Comparison of ENCODE assay signal across 25 cellular contexts in the genomic region with DNA sequence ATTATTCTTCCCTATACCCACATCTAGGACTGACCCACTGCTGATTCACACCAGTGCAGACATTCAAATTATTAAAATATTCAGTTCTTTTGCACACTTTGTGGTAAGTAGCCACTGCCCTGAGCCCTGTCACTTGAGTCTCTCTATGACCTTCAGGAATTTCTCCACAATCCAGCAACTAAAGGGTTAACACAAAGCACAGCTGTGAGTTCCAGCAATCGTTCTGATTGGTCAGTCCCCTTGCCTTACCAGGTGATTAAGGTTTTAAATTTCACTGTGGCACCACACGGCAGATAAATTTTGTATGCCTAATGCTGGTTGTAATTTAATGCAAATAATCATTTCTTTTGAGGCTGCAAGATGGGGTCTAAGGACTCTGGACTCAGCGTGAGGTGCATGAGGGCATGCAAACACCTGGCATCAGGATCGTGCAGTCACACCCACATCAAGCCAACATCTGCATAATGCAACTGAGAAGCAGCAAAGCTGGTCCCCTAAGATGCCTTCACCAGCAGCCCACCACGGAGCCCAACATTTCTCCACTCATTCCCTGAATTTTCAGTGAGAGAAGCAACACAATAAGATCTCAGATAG. TPM values are rescaled to one million over a fixed set of nuclear protein-coding genes. Genes with fewer than 3 reads are reported as not detected.
DNase-seq lines count a peak whose midpoint lies in the region; ATAC-seq and TF ChIP-seq lines count a peak whose summit lies in the region.
"Had no signal": no experiment of that assay in that cellular context is flagged by ENCODE, and none has a peak within 500 bp of the region (broad histone marks: within the 10 kb centered on the region; RNA-seq: fewer than 3 reads in every experiment).

No MANE protein-coding gene starts in this region.

- H3K36me3 ChIP-seq in endodermal cell (ENCODE audit: control insufficient read depth, insufficient read depth, low read length), result no peaks in the 10 kb centered on the region
- H3K36me3 ChIP-seq: breast epithelium, heart right ventricle, ovary, upper lobe of right lung had no signal

- no peak overlapping the region for H3K4me3 ChIP-seq in endodermal cell (ENCODE audit: low read length)
- H3K4me3 ChIP-seq: breast epithelium, heart right ventricle, ovary, skin epidermis, upper lobe of right lung had no signal

- DNase-seq in NCI-H82 (lab: John Stamatoyannopoulos, UW) (peak; percentile 17), NCI-H82 treated with DMSO at 0.1 percent for 48 hours (lab: John Stamatoyannopoulos, UW; ENCODE audit: unreplicated experiment) (no peak), NCI-H2196 (lab: John Stamatoyannopoulos, UW; ENCODE audit: unreplicated experiment) (peak; percentile 88), endodermal cell (peak; percentile 59), D341Med (ENCODE audit: low spot score) (no peak), HT-29 (ENCODE audit: low spot score) (no peak), T-helper 1 cell (no peak)
- DNase-seq in activated CD8-positive, alpha-beta memory T cell treated with anti-CD3 and anti-CD28 coated beads, Interleukin-2, amount 10 ng/mL, durations not matched to agents 7 days and 5 days, result no peak
- DNase-seq: ACHN; activated CD4-positive, alpha-beta memory T cell treated with anti-CD3 and anti-CD28 coated beads for 36 hours; activated naive CD8-positive, alpha-beta T cell treated with anti-CD3 and anti-CD28 coated beads, Interleukin-2, amount 10 ng/mL, durations not matched to agents 7 days and 5 days; activated T-cell treated with anti-CD3 and anti-CD28 coated beads, Interleukin-2, amount 50 U/mL, for 72 hours; CD8-positive, alpha-beta memory T cell; GF-D8; heart right ventricle; KBM-7; left colon; NCI-H187; ovary; stimulated activated naive B cell treated with anti-CD40 and anti-IgM and Interleukin-4, amounts not matched to agents 10 μg/mL and 1 μg/mL and 100 μg/mL, for 72 hours; upper lobe of right lung had no signal

- TF ChIP-seq CTCF in endodermal cell (conservative IDR thresholded peaks at IDR 0.05), result no peak

- WGBS in endodermal cell (ENCODE audit: insufficient coverage in 1 of 2, insufficient read length in 1 of 2), 2 experiments, result 20 to 35% methylated on average over 1 to 5 of the region's 5 CpGs

- no peak overlapping the region for H3K4me3 Mint-ChIP-seq in endodermal cell
- no peak overlapping the region for H3K4me3 Mint-ChIP-seq in activated CD8-positive, alpha-beta memory T cell treated with anti-CD3 and anti-CD28 coated beads, Interleukin-2, amount 10 ng/mL, durations not matched to agents 7 days and 5 days
- H3K4me3 Mint-ChIP-seq: activated CD4-positive, alpha-beta memory T cell treated with anti-CD3 and anti-CD28 coated beads for 36 hours; activated naive CD8-positive, alpha-beta T cell treated with anti-CD3 and anti-CD28 coated beads, Interleukin-2, amount 10 ng/mL, durations not matched to agents 7 days and 5 days; activated T-cell treated with anti-CD3 and anti-CD28 coated beads, Interleukin-2, amount 50 U/mL, for 72 hours; CD8-positive, alpha-beta memory T cell; stimulated activated naive B cell treated with anti-CD40 and anti-IgM and Interleukin-4, amounts not matched to agents 10 μg/mL and 1 μg/mL and 100 μg/mL, for 72 hours had no signal

- peaks cover 4% of the 10 kb centered on the region for H3K9me3 ChIP-seq in endodermal cell (ENCODE audit: control insufficient read depth, low read length)
- H3K9me3 ChIP-seq: breast epithelium, heart right ventricle, ovary, upper lobe of right lung had no signal

- H3K4me1 Mint-ChIP-seq in endodermal cell, result peaks cover 4% of the 10 kb centered on the region
- peaks cover 2% of the 10 kb centered on the region for H3K4me1 Mint-ChIP-seq in activated CD8-positive, alpha-beta memory T cell treated with anti-CD3 and anti-CD28 coated beads, Interleukin-2, amount 10 ng/mL, durations not matched to agents 7 days and 5 days

- H3K27me3 Mint-ChIP-seq in endodermal cell (ENCODE audit: insufficient read depth), result no peaks in the 10 kb centered on the region
- peaks cover 13% of the 10 kb centered on the region for H3K27me3 Mint-ChIP-seq in activated CD8-positive, alpha-beta memory T cell treated with anti-CD3 and anti-CD28 coated beads, Interleukin-2, amount 10 ng/mL, durations not matched to agents 7 days and 5 days

- CTCF ChIA-PET in activated CD8-positive, alpha-beta memory T cell treated with anti-CD3 and anti-CD28 coated beads, Interleukin-2, amount 10 ng/mL, durations not matched to agents 7 days and 5 days (lab: Charles Lee), result interaction anchor here (1.8 kb wide), 1 partner anchor 37 kb away, joined by 3 read pairs; no protein-coding TSS in a partner anchor

- no peaks in the 10 kb centered on the region for H3K4me1 ChIP-seq in endodermal cell (ENCODE audit: control insufficient read depth, insufficient read depth, low read length)
- H3K4me1 ChIP-seq: breast epithelium had no signal

- H3K27ac ChIP-seq in endodermal cell (ENCODE audit: low read depth, low read length), result no peak overlapping the region
- H3K27ac ChIP-seq: breast epithelium, heart right ventricle, ovary, skin epidermis, upper lobe of right lung had no signal

- no peak overlapping the region for H3K9ac ChIP-seq in endodermal cell (ENCODE audit: extremely low read depth, low read length, poor library complexity, severe bottlenecking)

- H3K36me3 Mint-ChIP-seq in endodermal cell (ENCODE audit: low read depth), result no peaks in the 10 kb centered on the region
- no peaks in the 10 kb centered on the region for H3K36me3 Mint-ChIP-seq in activated CD8-positive, alpha-beta memory T cell treated with anti-CD3 and anti-CD28 coated beads, Interleukin-2, amount 10 ng/mL, durations not matched to agents 7 days and 5 days
- H3K36me3 Mint-ChIP-seq: activated CD4-positive, alpha-beta memory T cell treated with anti-CD3 and anti-CD28 coated beads for 36 hours; activated naive CD8-positive, alpha-beta T cell treated with anti-CD3 and anti-CD28 coated beads, Interleukin-2, amount 10 ng/mL, durations not matched to agents 7 days and 5 days; CD8-positive, alpha-beta memory T cell; stimulated activated naive B cell treated with anti-CD40 and anti-IgM and Interleukin-4, amounts not matched to agents 10 μg/mL and 1 μg/mL and 100 μg/mL, for 72 hours had no signal

- H3K9me3 Mint-ChIP-seq in endodermal cell, result peaks cover 25% of the 10 kb centered on the region
- H3K9me3 Mint-ChIP-seq in activated CD8-positive, alpha-beta memory T cell treated with anti-CD3 and anti-CD28 coated beads, Interleukin-2, amount 10 ng/mL, durations not matched to agents 7 days and 5 days (ENCODE audit: low read depth), result no peaks in the 10 kb centered on the region
- H3K9me3 Mint-ChIP-seq: activated CD4-positive, alpha-beta memory T cell treated with anti-CD3 and anti-CD28 coated beads for 36 hours; activated naive CD8-positive, alpha-beta T cell treated with anti-CD3 and anti-CD28 coated beads, Interleukin-2, amount 10 ng/mL, durations not matched to agents 7 days and 5 days; activated T-cell treated with anti-CD3 and anti-CD28 coated beads, Interleukin-2, amount 50 U/mL, for 72 hours; CD8-positive, alpha-beta memory T cell; stimulated activated naive B cell treated with anti-CD40 and anti-IgM and Interleukin-4, amounts not matched to agents 10 μg/mL and 1 μg/mL and 100 μg/mL, for 72 hours had no signal

- H3K27me3 ChIP-seq in endodermal cell (ENCODE audit: control insufficient read depth, insufficient read depth, low read length, poor library complexity, severe bottlenecking), result no peaks in the 10 kb centered on the region
- H3K27me3 ChIP-seq: breast epithelium, heart right ventricle, ovary, upper lobe of right lung had no signal

- ATAC-seq in activated CD8-positive, alpha-beta memory T cell treated with anti-CD3 and anti-CD28 coated beads, Interleukin-2, amount 10 ng/mL, durations not matched to agents 7 days and 5 days, result no peak
- ATAC-seq: activated T-cell treated with anti-CD3 and anti-CD28 coated beads, Interleukin-2, amount 50 U/mL, for 72 hours; left colon; upper lobe of right lung had no signal

- no peak overlapping the region for H3K27ac Mint-ChIP-seq in endodermal cell
- H3K27ac Mint-ChIP-seq in activated CD8-positive, alpha-beta memory T cell treated with anti-CD3 and anti-CD28 coated beads, Interleukin-2, amount 10 ng/mL, durations not matched to agents 7 days and 5 days, result no peak overlapping the region
- H3K27ac Mint-ChIP-seq: activated CD4-positive, alpha-beta memory T cell treated with anti-CD3 and anti-CD28 coated beads for 36 hours; activated naive CD8-positive, alpha-beta T cell treated with anti-CD3 and anti-CD28 coated beads, Interleukin-2, amount 10 ng/mL, durations not matched to agents 7 days and 5 days; activated T-cell treated with anti-CD3 and anti-CD28 coated beads, Interleukin-2, amount 50 U/mL, for 72 hours; stimulated activated naive B cell treated with anti-CD40 and anti-IgM and Interleukin-4, amounts not matched to agents 10 μg/mL and 1 μg/mL and 100 μg/mL, for 72 hours had no signal

RNA-seq across cellular contexts. Expression of a gene that starts 36.6 kb away (rescaled TPM):
- total RNA-seq in endodermal cell, result not detected
- polyA plus RNA-seq in endodermal cell (2013, experiment 1 of 2), result not detected
- polyA plus RNA-seq in endodermal cell (2013, experiment 2 of 2), result not detected
- 10 to 100 TPM in 1 of 2 experiments, 1 to 10 TPM in 1; 6.8 to 14.8 TPM for total RNA-seq in activated CD8-positive, alpha-beta memory T cell treated with anti-CD3 and anti-CD28 coated beads, Interleukin-2, amount 10 ng/mL, durations not matched to agents 7 days and 5 days
- total RNA-seq in HT-29 (2014; rRNA removed; shearing (Covaris generic)), result 5.9 and 6.2 TPM in 2 replicates
- total RNA-seq: dermis microvascular lymphatic vessel endothelial cell, SK-MEL-5 had no signal

Comparison
In these comparisons a context has a peak if more than half of its experiments do, and no peak if none do; other contexts are left out.
1. DNase-seq: peak in NCI-H82 (single experiment), NCI-H2196 (single experiment) and endodermal cell (single experiment); none in NCI-H82 treated with DMSO at 0.1 percent for 48 hours (single experiment), activated CD8-positive, alpha-beta memory T cell treated with anti-CD3 and anti-CD28 coated beads, Interleukin-2, amount 10 ng/mL, durations not matched to agents 7 days and 5 days (single experiment), D341Med (single experiment), HT-29 (single experiment) and T-helper 1 cell (0 of 5).